ENCODE assay signal across 8 cellular contexts in the genomic region with DNA sequence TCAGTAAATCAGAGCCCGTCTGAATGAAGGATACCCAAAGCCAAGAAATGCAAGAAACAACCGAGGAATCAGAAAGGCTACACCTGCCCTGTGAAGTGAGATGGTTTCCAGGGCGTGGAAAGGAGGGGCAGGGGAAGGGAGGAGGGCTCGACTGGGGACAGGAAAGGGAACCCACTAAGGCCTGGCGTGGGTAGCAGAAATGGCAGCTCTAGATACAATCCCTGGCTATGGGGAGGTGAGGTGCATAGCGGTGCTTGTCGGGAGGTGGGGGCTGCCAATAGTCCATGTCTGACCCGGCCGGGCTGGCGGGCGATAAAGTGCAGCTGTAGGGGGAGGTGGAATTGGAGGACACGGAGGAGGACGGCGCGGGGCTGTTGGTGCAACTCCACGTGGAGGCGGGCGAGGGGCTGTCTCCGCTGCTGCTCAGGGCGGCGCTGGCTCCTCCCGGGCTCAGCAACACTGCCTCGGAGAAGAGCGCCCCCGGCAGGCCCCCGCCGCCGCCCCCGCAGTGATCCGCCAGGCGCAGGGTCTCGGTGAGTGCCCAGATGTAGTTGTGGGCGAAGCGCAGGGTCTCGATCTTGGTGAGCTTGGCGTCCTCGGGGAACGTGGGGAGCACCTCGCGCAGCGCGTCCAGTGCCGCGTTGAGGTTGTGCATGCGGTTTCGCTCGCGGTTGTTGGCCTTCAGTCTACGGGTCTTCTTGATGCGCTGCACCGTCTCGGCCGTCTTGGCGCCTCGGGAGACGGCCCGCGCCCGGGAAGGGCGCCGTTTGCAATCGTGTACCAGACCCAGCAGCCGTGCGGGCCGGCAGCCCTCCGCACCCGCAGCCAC. TPM values are rescaled to one million over a fixed set of nuclear protein-coding genes. Genes with fewer than 3 reads are reported as not detected.
DNase-seq lines count a peak whose midpoint lies in the region; ATAC-seq and TF ChIP-seq lines count a peak whose summit lies in the region.

No MANE protein-coding gene starts in this region.

- H3K4me3 ChIP-seq in WERI-Rb-1 (ENCODE audit: low read depth, low read length) (peak overlapping the region; percentile 45), iPS-18c (ENCODE audit: insufficient read depth, low read depth, low read length) (peak overlapping the region; percentile 34; the same call in 1 of the 2 replicates), stomach (peak overlapping the region; percentile 42 to 68 (median 56))

- TF ChIP-seq CTCF in WERI-Rb-1 (IDR thresholded peaks at IDR 0.05; ENCODE audit: low read depth, low read length) = peak; percentile 39; the same call in 1 of the 2 replicates
- no peak for TF ChIP-seq CTCF in stomach (IDR thresholded peaks at IDR 0.05)
- TF ChIP-seq CTCF in RWPE1 (conservative IDR thresholded peaks at IDR 0.05; ENCODE audit: low read depth) = no peak

- intact Hi-C loops in stomach (cut with DNase I; ENCODE audit: low total_unique reads) = no loop called here

- DNase-seq in Ammon's horn (ENCODE audit: low spot score) (peak; percentile 33), WERI-Rb-1 (peak; percentile 42), stomach (no peak), RWPE1 (ENCODE audit: low spot score) (no peak), cortex of kidney (lab: John Stamatoyannopoulos, UW) (no peak)

- WGBS in stomach, 5 donors = 2 to 9% (median 4%) methylated on average over 23 to 67 of the region's 67 CpGs

- H3K9me3 ChIP-seq in WERI-Rb-1 (ENCODE audit: severe bottlenecking) (no peaks in the 10 kb centered on the region), iPS-18c (ENCODE audit: control insufficient read depth, insufficient read depth, low read length) (peaks cover 2% of the 10 kb centered on the region), stomach (peaks cover 0 to 12% (median 5%) of the 10 kb centered on the region in 4 donors)

- no peaks in the 10 kb centered on the region for H3K36me3 ChIP-seq in WERI-Rb-1
- H3K36me3 ChIP-seq in stomach = no peaks in the 10 kb centered on the region

- ATAC-seq in GM18517 (IDR thresholded peaks at IDR 0.05; ENCODE audit: unreplicated experiment) = peak; percentile 11
- ATAC-seq in HG03064 (IDR thresholded peaks at IDR 0.05; ENCODE audit: low read depth, unreplicated experiment) = peak; percentile 17

- H3K27me3 ChIP-seq in WERI-Rb-1 (ENCODE audit: insufficient read depth, low read depth, severe bottlenecking) (peaks cover 95% of the 10 kb centered on the region), stomach (peaks cover 48 to 100% (median 96%) of the 10 kb centered on the region in 3 donors)

- peaks cover 50 to 60% (median 54%) of the 10 kb centered on the region in 4 donors for H3K4me1 ChIP-seq in stomach

- CTCF ChIA-PET in RWPE1 (lab: Yijun Ruan, JAX) = interaction anchor here (0.9 to 2.7 kb wide), 3 partner anchors 10 to 118 kb away, joined by 3 to 9 read pairs (median 3); no protein-coding TSS in a partner anchor

- TF ChIP-seq EP300 in stomach (IDR thresholded peaks at IDR 0.05) = no peak

- no peak for TF ChIP-seq POLR2A in stomach (IDR thresholded peaks at IDR 0.05)

- POLR2A ChIA-PET in RWPE1 (lab: Yijun Ruan, JAX; ENCODE audit: low non-redundant PET) = no interaction called here

- H3K27ac ChIP-seq in WERI-Rb-1 (no peak overlapping the region), stomach (no peak overlapping the region), RWPE1 (no peak overlapping the region)

RNA-seq across cellular contexts. Expression of a gene that starts 1.3 kb away (rescaled TPM):
- not detected for total RNA-seq in stomach
- not detected for polyA plus RNA-seq in stomach

Comparison
In these comparisons a context has a peak if more than half of its experiments do, and no peak if none do; other contexts are left out.
1. DNase-seq: peak in Ammon's horn (single experiment) and WERI-Rb-1 (single experiment); none in stomach (single experiment), RWPE1 (single experiment) and cortex of kidney (single experiment).
2. Peak in every context shown above with its lines, with median percentiles within 50 percentile points of each other: H3K4me3 ChIP-seq.